19 cellular contexts compared by ENCODE assay signal in the genomic region with DNA sequence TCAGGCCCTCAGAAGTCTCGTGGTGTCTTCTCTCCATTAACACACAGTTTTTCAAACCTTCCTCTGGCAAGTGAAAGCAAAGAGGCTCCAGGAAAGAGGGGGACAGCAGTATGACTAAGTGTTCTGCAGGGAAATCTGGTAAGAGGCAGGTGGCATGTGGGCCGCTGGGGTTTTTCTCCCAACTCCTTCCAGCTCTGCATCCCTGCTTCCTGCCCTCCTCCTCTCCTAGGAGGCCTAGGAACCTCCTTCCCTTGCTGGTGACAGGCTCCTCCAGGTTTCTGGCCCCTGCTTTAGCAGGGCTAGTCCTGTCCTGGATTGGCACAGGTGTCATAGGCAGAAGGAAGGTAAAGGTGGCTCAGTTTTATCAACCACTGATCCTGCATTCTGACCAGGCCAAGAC. TPM values are rescaled to one million over a fixed set of nuclear protein-coding genes. Genes with fewer than 3 reads are reported as not detected.
DNase-seq lines count a peak whose midpoint lies in the region; ATAC-seq and TF ChIP-seq lines count a peak whose summit lies in the region.
"Had no signal": no experiment of that assay in that cellular context is flagged by ENCODE, and none has a peak within 500 bp of the region (broad histone marks: within the 10 kb centered on the region; RNA-seq: fewer than 3 reads in every experiment).

No MANE protein-coding gene starts in this region.

- H3K36me3 ChIP-seq in PC-9 (ENCODE audit: low read depth): no peaks in the 10 kb centered on the region
- H3K36me3 ChIP-seq: BLaER1, Peyer's patch had no signal

- H3F3A ChIP-seq in PC-9 (ENCODE audit: insufficient read depth, low read depth): peaks cover 24% of the 10 kb centered on the region

- no peaks in the 10 kb centered on the region for H4K20me1 ChIP-seq in PC-9 (ENCODE audit: insufficient read depth)
- H4K20me1 ChIP-seq: BLaER1 had no signal

- H2AFZ ChIP-seq in PC-9: peak overlapping the region; percentile 44; the same call in 1 of the 2 replicates

- peak; percentile 13 for DNase-seq in DMS53 (lab: John Stamatoyannopoulos, UW)
- no peak for DNase-seq in DMS53 treated with DMSO at 0.1 percent for 48 hours (lab: John Stamatoyannopoulos, UW; ENCODE audit: unreplicated experiment)
- DNase-seq in PC-9: peak in 1 of 2 experiments; percentile 19
- DNase-seq in inferior parietal cortex (ENCODE audit: extremely low spot score): peak; percentile 38
- DNase-seq in posterior cingulate gyrus: peak in 8 of 10 donors; percentile 36 to 93 (median 62)
- DNase-seq in D341Med (ENCODE audit: low spot score): no peak
- DNase-seq: 8988T; CD4-positive, alpha-beta memory T cell; DMS79 treated with DMSO at 0.1 percent for 48 hours; KG1; MV-4-11; NCI-H187; NCI-H345; NCI-H524 treated with DMSO at 0.1 percent for 48 hours; Peyer's patch had no signal

- no peak overlapping the region for H3K4me2 ChIP-seq in PC-9
- H3K4me2 ChIP-seq: BLaER1 had no signal

- no peaks in the 10 kb centered on the region for H3K9me3 ChIP-seq in PC-9 (ENCODE audit: insufficient read depth, low read depth)
- H3K9me3 ChIP-seq: BLaER1, Peyer's patch had no signal

- no peaks in the 10 kb centered on the region for H3K27me3 ChIP-seq in PC-9 (ENCODE audit: insufficient read depth, low read depth)
- H3K27me3 ChIP-seq: BLaER1, Peyer's patch had no signal

- no peak for TF ChIP-seq CTCF in PC-9 (conservative IDR thresholded peaks at IDR 0.05)

- no peaks in the 10 kb centered on the region for H3K79me2 ChIP-seq in PC-9 (ENCODE audit: low read depth)

- intact Hi-C loops in PC-9 (cut with micrococcal nuclease; ENCODE audit: unreplicated experiment) (no loop called here), posterior cingulate gyrus (cut with DNase I) (no loop called here)

- no peak for ATAC-seq in HG03565 (IDR thresholded peaks at IDR 0.05; ENCODE audit: unreplicated experiment)
- ATAC-seq in HG03196 (IDR thresholded peaks at IDR 0.05; ENCODE audit: unreplicated experiment): no peak
- ATAC-seq: Right ventricle myocardium inferior had no signal

- H3K4me1 ChIP-seq in PC-9 (replicated peaks; ENCODE audit: insufficient read depth): peaks cover 14% of the 10 kb centered on the region
- H3K4me1 ChIP-seq: BLaER1, Peyer's patch had no signal

- no peak overlapping the region for H3K4me3 ChIP-seq in PC-9
- H3K4me3 ChIP-seq: BLaER1, Peyer's patch had no signal

- CTCF ChIA-PET in PC-9 (lab: Charles Lee): interaction anchor here (0.5 kb wide), 1 partner anchor 79 kb away, joined by 4 read pairs; no protein-coding TSS in a partner anchor

- BruUV-seq in PC-9 (replicated peaks; lab: Mats Ljungman, UMichigan): no TSS peak

- H3K27ac ChIP-seq in PC-9: peak overlapping the region; percentile 41
- H3K27ac ChIP-seq: BLaER1, Peyer's patch had no signal

- POLR2A ChIA-PET in PC-9 (lab: Charles Lee; ENCODE audit: unreplicated experiment): no interaction called here

- no peaks in the 10 kb centered on the region for H3K9me2 ChIP-seq in PC-9 (ENCODE audit: insufficient read depth)

RNA-seq across cellular contexts. Expression of gene ITCH, which starts 7.6 kb away (rescaled TPM):
- total RNA-seq in PC-9 (2021): 91.6 and 144 TPM in 2 replicates

RNA-seq across cellular contexts. Expression of gene AHCY, which starts 52.3 kb away (rescaled TPM):
- total RNA-seq in PC-9 (2021): 247 and 273 TPM in 2 replicates

Comparison
In these comparisons a context has a peak if more than half of its experiments do, and no peak if none do; other contexts are left out.
1. DNase-seq: peak in DMS53 (single experiment), inferior parietal cortex (single experiment) and posterior cingulate gyrus (8 of 10); none in DMS53 treated with DMSO at 0.1 percent for 48 hours (single experiment) and D341Med (single experiment).